8 cellular contexts compared by ENCODE assay signal in the genomic region with DNA sequence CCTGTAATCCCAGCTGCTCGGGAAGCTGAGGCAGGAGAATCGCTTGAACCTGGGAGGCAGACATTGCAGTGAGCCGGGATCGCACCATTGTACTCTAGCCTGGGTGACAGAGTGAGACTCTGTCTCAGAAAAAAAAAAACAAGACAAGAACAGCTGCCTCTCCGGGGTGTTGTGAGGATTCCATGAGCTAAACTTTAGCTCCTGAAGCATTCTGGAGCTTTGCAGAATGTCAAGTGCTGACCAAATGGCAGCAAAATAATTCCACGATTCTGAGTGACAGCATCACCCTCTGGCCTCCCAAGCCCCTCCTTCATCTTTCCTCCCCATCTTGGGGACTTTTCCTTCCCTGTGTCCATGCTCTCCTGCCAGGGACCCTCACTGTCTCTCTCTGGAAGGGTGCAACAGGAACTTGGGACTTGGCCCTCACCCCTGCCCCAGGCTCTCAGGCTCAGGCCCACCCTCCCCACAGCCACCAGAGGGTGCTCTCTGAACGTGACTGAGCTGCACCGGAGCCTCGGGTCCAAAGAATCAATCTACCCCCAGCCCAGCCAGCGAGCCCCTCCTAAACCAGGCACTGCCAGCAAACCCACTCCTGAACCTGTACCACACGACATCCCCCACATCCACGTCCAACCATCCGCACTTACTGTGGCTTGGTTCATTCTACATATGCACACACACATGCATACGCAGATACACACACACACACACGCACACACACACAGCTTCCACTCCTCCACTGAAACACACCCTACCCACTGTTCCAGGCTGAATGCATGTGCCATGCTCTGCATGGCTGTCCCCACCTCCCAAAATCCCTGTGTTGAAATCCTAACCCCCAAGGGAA. TPM values are rescaled to one million over a fixed set of nuclear protein-coding genes. Genes with fewer than 3 reads are reported as not detected.
DNase-seq lines count a peak whose midpoint lies in the region; ATAC-seq and FAIRE-seq lines count a peak whose summit lies in the region.

No MANE protein-coding gene starts in this region.

- H3K4me3 Mint-ChIP-seq in T-helper 1 cell treated with Interleukin-12 subunit alpha and Interleukin-12 subunit beta and Interleukin-4 antibody, amounts not matched to agents 30 μg/mL and 1 μg/mL, for 36 hours: peak overlapping the region; percentile 50

- peak; percentile 64 for FAIRE-seq in GM18507 (lab: Jason Lieb, UNC)

- peak; percentile 37 for ATAC-seq in left colon
- ATAC-seq in HG03280 (IDR thresholded peaks at IDR 0.05; ENCODE audit: unreplicated experiment): no peak

- H3K27ac Mint-ChIP-seq in T-helper 1 cell treated with Interleukin-12 subunit alpha and Interleukin-12 subunit beta and Interleukin-4 antibody, amounts not matched to agents 30 μg/mL and 1 μg/mL, for 36 hours: peak overlapping the region; percentile 95

- no peaks in the 10 kb centered on the region for H3K9me3 Mint-ChIP-seq in T-helper 1 cell treated with Interleukin-12 subunit alpha and Interleukin-12 subunit beta and Interleukin-4 antibody, amounts not matched to agents 30 μg/mL and 1 μg/mL, for 36 hours

- in situ Hi-C loops in ACHN (cut with HindIII; ENCODE audit: low pct_ligation_motif_present, low pct_unique_long_range_greater_than_20kb, low sequenced_read_pairs): no loop called here

- intact Hi-C loops in left colon (cut with DNase I, micrococcal nuclease): loop anchor here in 1 of 2 donors (10.0 kb wide), 1 partner anchor 47 kb away; a partner anchor contains a TSS

- peaks cover 19% of the 10 kb centered on the region for H3K4me1 Mint-ChIP-seq in T-helper 1 cell treated with Interleukin-12 subunit alpha and Interleukin-12 subunit beta and Interleukin-4 antibody, amounts not matched to agents 30 μg/mL and 1 μg/mL, for 36 hours (ENCODE audit: low read depth)

- no peaks in the 10 kb centered on the region for H3K27me3 Mint-ChIP-seq in T-helper 1 cell treated with Interleukin-12 subunit alpha and Interleukin-12 subunit beta and Interleukin-4 antibody, amounts not matched to agents 30 μg/mL and 1 μg/mL, for 36 hours (ENCODE audit: low read depth)

- DNase-seq in ACHN (peak; percentile 42), GM18507 (ENCODE audit: extremely low spot score, insufficient read length, low read depth) (peak; percentile 44), amniotic epithelial cell (ENCODE audit: low read depth) (peak; percentile 22), left colon (peak in 1 of 2 donors; percentile 75), NCI-H226 (no peak)
- DNase-seq in stimulated activated CD8-positive, alpha-beta memory T cell treated with anti-CD3 and anti-CD28 coated beads, Interleukin-12 subunit alpha, Interleukin-12 subunit beta, amount 100 ng/mL, for 4 hours (ENCODE audit: low read depth): peak; percentile 39

- H3K36me3 Mint-ChIP-seq in T-helper 1 cell treated with Interleukin-12 subunit alpha and Interleukin-12 subunit beta and Interleukin-4 antibody, amounts not matched to agents 30 μg/mL and 1 μg/mL, for 36 hours (ENCODE audit: low read depth): peaks cover 7% of the 10 kb centered on the region

RNA-seq across cellular contexts. Expression of a gene that starts 45.7 kb away (rescaled TPM):
- 10 to 100 TPM; 50.4 to 58.0 TPM for total RNA-seq in left colon
